24 cellular contexts compared by ENCODE assay signal in genomic region chr7:28017372-28017771, GRCh38.
DNase-seq lines count a peak whose midpoint lies in the region; ATAC-seq and TF ChIP-seq lines count a peak whose summit lies in the region.
"Had no signal": no experiment of that assay in that cellular context is flagged by ENCODE, and none has a peak within 500 bp of the region (broad histone marks: within the 10 kb centered on the region; RNA-seq: fewer than 3 reads in every experiment).

No MANE protein-coding gene starts in this region.

- no peak overlapping the region for H3K23ac ChIP-seq in IMR-90 (ENCODE audit: low read depth, low read length)

- H2BK15ac ChIP-seq in IMR-90 (ENCODE audit: low read depth, low read length) = no peak overlapping the region

- H3K27me3 ChIP-seq in IMR-90 (ENCODE audit: control insufficient read depth, insufficient read depth, low read length) = no peaks in the 10 kb centered on the region
- no peaks in the 10 kb centered on the region for H3K27me3 ChIP-seq in muscle layer of colon (ENCODE audit: control insufficient read depth in 1 of 2, insufficient read depth in 2 of 2, low read length in 2 of 2)
- H3K27me3 ChIP-seq: cardiac muscle cell, MG63, stomach, uterus had no signal

- CTCF ChIA-PET in IMR-90 (lab: Yijun Ruan, JAX) = no interaction called here

- TF ChIP-seq CTCF in IMR-90 (conservative IDR thresholded peaks at IDR 0.05; ENCODE audit: low read depth, low read length) = no peak
- TF ChIP-seq CTCF in epithelial cell of esophagus (IDR thresholded peaks at IDR 0.05; ENCODE audit: insufficient read depth, low read depth, low read length, missing control alignments) = no peak

- peaks cover 6% of the 10 kb centered on the region for H3K9me1 ChIP-seq in IMR-90 (ENCODE audit: insufficient read depth, low read length)

- POLR2A ChIA-PET in IMR-90 (lab: Charles Lee; ENCODE audit: unreplicated experiment) = no interaction called here

- H4K5ac ChIP-seq in IMR-90 (ENCODE audit: low read depth, low read length) = no peak overlapping the region

- intact Hi-C loops in IMR-90 (cut with micrococcal nuclease) = no loop called here

- no peak overlapping the region for H4K91ac ChIP-seq in IMR-90 (ENCODE audit: insufficient read depth, low read depth, low read length)

- TF ChIP-seq POLR2A in IMR-90 (IDR thresholded peaks at IDR 0.05; ENCODE audit: low read depth, low read length) = no peak

- H3K79me1 ChIP-seq in IMR-90 (ENCODE audit: low read depth in 1 of 2, low read length in 2 of 2) = peaks cover 12 to 62% of the 10 kb centered on the region in 2 experiments

- H3K4me2 ChIP-seq in IMR-90 (ENCODE audit: low read depth, low read length) = no peak overlapping the region

- H3K36me3 ChIP-seq in IMR-90 (ENCODE audit: control insufficient read depth, insufficient read depth, low read length) = 0 out of 2 replicates have a peak, but pooled peaks cover 2% of the 10 kb centered on the region
- H3K36me3 ChIP-seq in muscle layer of colon (ENCODE audit: insufficient read depth, low read length) = no peaks in the 10 kb centered on the region
- H3K36me3 ChIP-seq: cardiac muscle cell, stomach, uterus had no signal

- no peak overlapping the region for H2BK5ac ChIP-seq in IMR-90 (ENCODE audit: low read depth, low read length, poor library complexity, severe bottlenecking)

- in situ Hi-C loops in IMR-90 (cut with MboI; ENCODE audit: low sequenced_read_pairs) = loop anchor here (25.0 kb wide), 1 partner anchor 230 kb away; no protein-coding TSS in a partner anchor

- H3K9me3 ChIP-seq in IMR-90 (ENCODE audit: control insufficient read depth, insufficient read depth, low read length) (no peaks in the 10 kb centered on the region), muscle layer of colon (ENCODE audit: low read length) (no peaks in the 10 kb centered on the region)
- H3K9me3 ChIP-seq: psoas muscle, stomach, uterus had no signal

- H2BK120ac ChIP-seq in IMR-90 (ENCODE audit: low read depth, low read length) = no peak overlapping the region

- H3K4me1 ChIP-seq in IMR-90 (ENCODE audit: control insufficient read depth, insufficient read depth, low read length) = peaks cover 14% of the 10 kb centered on the region
- peaks cover 76% of the 10 kb centered on the region for H3K4me1 ChIP-seq in muscle layer of colon (ENCODE audit: insufficient read depth, low read length)
- H3K4me1 ChIP-seq: uterus had no signal

- TF ChIP-seq RAD21 in IMR-90 (IDR thresholded peaks at IDR 0.05; ENCODE audit: low read length) = no peak

- no peak overlapping the region for H3K14ac ChIP-seq in IMR-90 (replicated peaks; ENCODE audit: low read depth, low read length)

- no peak for ATAC-seq in IMR-90 (ENCODE audit: low read depth)
- ATAC-seq: activated T-cell treated with anti-CD3 and anti-CD28 coated beads, Interleukin-2, amount 50 U/mL, for 4 hours had no signal

- no peak overlapping the region for H3K9ac ChIP-seq in IMR-90 (ENCODE audit: low read depth, low read length)
- H3K9ac ChIP-seq in muscle layer of colon (ENCODE audit: low read length) = no peak overlapping the region

- dilution Hi-C loops in IMR-90 (cut with HindIII; ENCODE audit: low sequenced_read_pairs, unreplicated experiment) = no loop called here

- no peak overlapping the region for H2AK5ac ChIP-seq in IMR-90 (ENCODE audit: low read depth, low read length)

- H3K27ac ChIP-seq in IMR-90 (ENCODE audit: insufficient read depth, low read length) = no peak overlapping the region
- H3K27ac ChIP-seq in muscle layer of colon (ENCODE audit: low read depth, low read length) = peak overlapping the region; percentile 81
- H3K27ac ChIP-seq: cardiac muscle cell, SK-N-MC, uterus had no signal

- H3K56ac ChIP-seq in IMR-90 (ENCODE audit: extremely low read depth, insufficient read depth, low read length) = no peak overlapping the region

- no peak overlapping the region for H3K18ac ChIP-seq in IMR-90 (ENCODE audit: low read depth, low read length)

- no peak overlapping the region for H3K4me3 ChIP-seq in IMR-90 (ENCODE audit: insufficient read depth, low read depth, low read length)
- H3K4me3 ChIP-seq in epithelial cell of esophagus (ENCODE audit: low read length) = no peak overlapping the region
- no peak overlapping the region for H3K4me3 ChIP-seq in muscle layer of colon (ENCODE audit: low read depth in 1 of 2, low read length in 2 of 2)
- H3K4me3 ChIP-seq: cardiac muscle cell, MG63, psoas muscle, SK-N-MC, stomach, uterus had no signal

- H4K8ac ChIP-seq in IMR-90 (ENCODE audit: low read depth in 2 of 2, low read length in 2 of 2) = no peak overlapping the region

- H2AK9ac ChIP-seq in IMR-90 (replicated peaks; ENCODE audit: low read depth, low read length, poor library complexity) = no peak overlapping the region

- peaks cover 23% of the 10 kb centered on the region; the same call in 1 of the 2 replicates for H4K20me1 ChIP-seq in IMR-90 (ENCODE audit: insufficient read depth, low read length)

- BruUV-seq in IMR-90 (replicated peaks; lab: Mats Ljungman, UMichigan) = no TSS peak

- 100% methylated on average over 1 of the region's 4 CpGs; no CpG with 5 or more reads in 1 of the 2 experiments for WGBS in IMR-90 (ENCODE audit: extremely low coverage in 2 of 2, insufficient read length in 1 of 2), 2 experiments

- no peak overlapping the region for H2AFZ ChIP-seq in IMR-90 (replicated peaks; ENCODE audit: low read length, poor library complexity)

- peak; percentile 41 for DNase-seq in AG08395 (ENCODE audit: low spot score)
- peak; percentile 55 for DNase-seq in IMR-90
- DNase-seq in epithelial cell of esophagus (ENCODE audit: low read depth) = peak; percentile 40
- no peak for DNase-seq in activated CD4-positive, alpha-beta T cell treated with anti-CD3 and anti-CD28 coated beads for 1 hour
- DNase-seq in globus pallidus (ENCODE audit: low spot score) = no peak
- DNase-seq in activated gamma-delta T cell treated with Interleukin-2 at 50 U/mL for 16 hours = no peak
- no peak for DNase-seq in SK-N-DZ (ENCODE audit: low spot score)
- DNase-seq: activated CD4-positive, alpha-beta T cell treated with anti-CD3 and anti-CD28 coated beads, Interleukin-2, amount 50 U/mL, for 4 hours; activated naive CD8-positive, alpha-beta T cell treated with anti-CD3 and anti-CD28 coated beads for 36 hours; activated T-cell treated with anti-CD3 and anti-CD28 coated beads, Interleukin-2, amount 50 U/mL, for 4 hours; Caco-2; effector CD4-positive, alpha-beta T cell; GF-D8; GOT3; MG63; NCI-H187 treated with DMSO at 0.1 percent for 48 hours; NCI-H524; nephron progenitor cell; psoas muscle; stomach; uterus had no signal

- H3K4ac ChIP-seq in IMR-90 (ENCODE audit: low read depth, low read length) = no peak overlapping the region

- H2BK20ac ChIP-seq in IMR-90 (ENCODE audit: low read depth, low read length) = no peak overlapping the region

TF ChIP-seq in IMR-90, 13 proteins besides CTCF, POLR2A, EP300 and RAD21:
- TF ChIP-seq NFE2L2 (IDR thresholded peaks at IDR 0.05; ENCODE audit: low read depth, low read length) = no peak
- TF ChIP-seq USF2 (IDR thresholded peaks at IDR 0.05; ENCODE audit: low read depth, low read length) = no peak
- TF ChIP-seq MXI1 (IDR thresholded peaks at IDR 0.05; ENCODE audit: borderline replicate concordance, low read depth, low read length) = no peak
- peak; percentile 18; the same call in 1 of the 2 replicates for TF ChIP-seq BHLHE40 (IDR thresholded peaks at IDR 0.05; ENCODE audit: low read depth, low read length)
- no peak for TF ChIP-seq CEBPB (IDR thresholded peaks at IDR 0.05; ENCODE audit: low read depth, low read length)
- no peak for TF ChIP-seq SMC3 (IDR thresholded peaks at IDR 0.05; ENCODE audit: low read depth, low read length)
- TF ChIP-seq ELK1 (IDR thresholded peaks at IDR 0.05; ENCODE audit: borderline replicate concordance, low read depth, low read length) = no peak
TF ChIP-seq in IMR-90: peak in this region for 1.

Comparison
In these comparisons a context has a peak if more than half of its experiments do, and no peak if none do; other contexts are left out.
1. DNase-seq: peak in AG08395 (single experiment), IMR-90 (single experiment) and epithelial cell of esophagus (single experiment); none in activated CD4-positive, alpha-beta T cell treated with anti-CD3 and anti-CD28 coated beads for 1 hour (single experiment), globus pallidus (single experiment), activated gamma-delta T cell treated with Interleukin-2 at 50 U/mL for 16 hours (single experiment) and SK-N-DZ (single experiment).